ENCODE assay signal across 21 cellular contexts in the genomic region with DNA sequence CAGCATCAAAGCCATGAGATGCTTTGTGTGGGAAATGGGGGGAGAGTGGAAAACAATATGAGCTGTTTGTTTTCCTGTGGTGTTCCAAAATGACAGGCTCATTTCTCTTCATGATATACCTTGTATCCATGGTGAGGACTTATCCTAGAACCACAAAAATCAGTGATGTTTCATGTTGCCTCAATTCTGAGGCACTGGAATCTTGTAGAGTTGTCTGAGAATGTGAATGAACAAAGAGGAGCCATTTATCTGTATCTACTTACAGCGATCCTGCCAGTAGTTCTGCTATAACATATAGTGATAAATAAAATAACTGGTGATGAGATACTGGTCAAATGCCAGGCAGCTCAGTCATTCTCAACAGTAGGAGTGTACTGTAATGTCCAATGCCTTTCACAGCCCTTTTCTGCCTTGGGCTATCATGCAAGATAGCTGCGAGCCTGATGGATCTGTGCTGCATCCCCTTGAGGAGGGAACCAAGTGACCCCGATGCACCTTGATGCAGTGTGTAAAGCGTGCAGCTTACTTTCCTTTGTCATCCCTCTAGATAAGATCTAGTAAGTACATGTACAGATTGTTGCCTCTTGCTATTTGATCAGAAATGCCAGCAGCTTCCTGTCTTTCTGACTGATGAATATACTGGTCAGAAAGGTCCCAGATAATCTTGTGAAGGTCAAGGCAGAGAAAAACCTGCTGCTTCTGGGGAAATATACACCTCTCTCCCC. TPM values are rescaled to one million over a fixed set of nuclear protein-coding genes. Genes with fewer than 3 reads are reported as not detected.
DNase-seq lines count a peak whose midpoint lies in the region; ATAC-seq and TF ChIP-seq lines count a peak whose summit lies in the region.
"Had no signal": no experiment of that assay in that cellular context is flagged by ENCODE, and none has a peak within 500 bp of the region (broad histone marks: within the 10 kb centered on the region; RNA-seq: fewer than 3 reads in every experiment).

No MANE protein-coding gene starts in this region.

- TF ChIP-seq POLR2A in transverse colon (IDR thresholded peaks at IDR 0.05): no peak

- no peak for ATAC-seq in GM18868 (IDR thresholded peaks at IDR 0.05; ENCODE audit: unreplicated experiment)
- ATAC-seq: activated T-helper 17 cell treated with anti-CD3 and anti-CD28 coated beads, Interleukin-2, amount 50 U/mL, for 72 hours; CD8-positive, alpha-beta T cell; lower lobe of right lung had no signal

- TF ChIP-seq CTCF in coronary artery (IDR thresholded peaks at IDR 0.05) (no peak), transverse colon (IDR thresholded peaks at IDR 0.05) (no peak), RWPE1 (conservative IDR thresholded peaks at IDR 0.05; ENCODE audit: low read depth) (no peak), colonic mucosa (IDR thresholded peaks at IDR 0.05) (no peak)

- in situ Hi-C loops in transverse colon (cut with MboI; ENCODE audit: low pct_ligation_motif_present in 1 of 4, low pct_unique_long_range_greater_than_20kb in 1 of 4, low sequenced_read_pairs in 3 of 4): loop anchor here in 3 of 4 donors (25.0 kb wide), 1 partner anchor 364 kb away; a partner anchor contains a TSS

- H3K9ac ChIP-seq in colonic mucosa (ENCODE audit: low read depth in 2 of 2, low read length in 2 of 2): no peak overlapping the region
- H3K9ac ChIP-seq: KMS-11 had no signal

- TF ChIP-seq EP300 in transverse colon (IDR thresholded peaks at IDR 0.05; ENCODE audit: low read depth): no peak

- H3K9me3 ChIP-seq in transverse colon (no peaks in the 10 kb centered on the region), colonic mucosa (no peaks in the 10 kb centered on the region)
- H3K9me3 ChIP-seq: lower lobe of right lung had no signal

- H3K36me3 ChIP-seq in transverse colon: peaks cover 0 to 7% (median 0%) of the 10 kb centered on the region in 4 donors
- peaks cover 4% of the 10 kb centered on the region for H3K36me3 ChIP-seq in colonic mucosa
- H3K36me3 ChIP-seq: lower lobe of right lung had no signal

- intact Hi-C loops in transverse colon (cut with DNase I; ENCODE audit: low total_unique reads) (no loop called here), colonic mucosa (cut with DNase I) (no loop called here)

- peak; percentile 37 for DNase-seq in NCI-H82 (lab: John Stamatoyannopoulos, UW)
- DNase-seq in NCI-H82 treated with DMSO at 0.1 percent for 48 hours (lab: John Stamatoyannopoulos, UW; ENCODE audit: unreplicated experiment): no peak
- DNase-seq in coronary artery (ENCODE audit: low spot score): peak; percentile 33
- peak; percentile 23 to 32 for DNase-seq in lung microvascular endothelial cell (ENCODE audit: low read depth in 2 of 2)
- no peak for DNase-seq in transverse colon
- no peak for DNase-seq in RWPE1 (ENCODE audit: low spot score)
- DNase-seq in colonic mucosa: no peak
- DNase-seq: activated CD8-positive, alpha-beta memory T cell treated with anti-CD3 and anti-CD28 coated beads, Interleukin-2, amount 50 U/mL, for 48 hours; CD8-positive, alpha-beta T cell; central memory CD4-positive, alpha-beta T cell; DMS 273 treated with DMSO at 0.1 percent for 48 hours; foreskin melanocyte; GOT3; lower lobe of right lung; NCI-H1436 treated with DMSO at 0.1 percent for 48 hours; NCI-H2171; stimulated activated CD4-positive, alpha-beta T cell treated with anti-CD3 and anti-CD28 coated beads, Interleukin-2, amount 100 ng/mL, for 24 hours had no signal

- H3K4me3 ChIP-seq in coronary artery (no peak overlapping the region), transverse colon (no peak overlapping the region), colonic mucosa (no peak overlapping the region)
- H3K4me3 ChIP-seq: lower lobe of right lung had no signal

- H3K27ac ChIP-seq in coronary artery: no peak overlapping the region
- peak overlapping the region; percentile 24 to 72 (median 38) for H3K27ac ChIP-seq in transverse colon
- no peak overlapping the region for H3K27ac ChIP-seq in RWPE1
- no peak overlapping the region for H3K27ac ChIP-seq in colonic mucosa
- H3K27ac ChIP-seq: KMS-11, lower lobe of right lung had no signal

- POLR2A ChIA-PET in RWPE1 (lab: Yijun Ruan, JAX; ENCODE audit: low non-redundant PET): no interaction called here

- no peaks in the 10 kb centered on the region for H3K27me3 ChIP-seq in transverse colon
- no peaks in the 10 kb centered on the region for H3K27me3 ChIP-seq in colonic mucosa

- CTCF ChIA-PET in RWPE1 (lab: Yijun Ruan, JAX): interaction anchor here (0.7 kb wide), 1 partner anchor 721 kb away, joined by 3 read pairs; no protein-coding TSS in a partner anchor

- H3K4me1 ChIP-seq in transverse colon (peaks cover 0 to 11% (median 1%) of the 10 kb centered on the region in 4 donors), colonic mucosa (no peaks in the 10 kb centered on the region)
- H3K4me1 ChIP-seq: lower lobe of right lung had no signal

- WGBS in transverse colon (ENCODE audit: low coverage in 1 of 2), 2 donors: 88 to 90% methylated on average over 4 of the region's 4 CpGs

RNA-seq across cellular contexts. Expression of a gene that starts 52.8 kb away (rescaled TPM):
- 2.0 and 4.8 TPM in 2 replicates for total RNA-seq in lung microvascular endothelial cell
- 10 to 100 TPM; 20.6 to 60.5 (median 41.8) TPM for total RNA-seq in transverse colon
- 10 to 100 TPM; 55.4 to 71.4 TPM for total RNA-seq in colonic mucosa
- total RNA-seq: A172; CD8-positive, alpha-beta T cell had no signal

RNA-seq across cellular contexts. Expression of a gene that starts 54.0 kb away (rescaled TPM):
- total RNA-seq in lung microvascular endothelial cell (505 and 669 TPM in 2 replicates), transverse colon (10 to 100 TPM; 22.4 to 96.2 (median 59.7) TPM), colonic mucosa (100 to 1,000 TPM; 117 to 164 TPM)

Comparison
In these comparisons a context has a peak if more than half of its experiments do, and no peak if none do; other contexts are left out.
1. DNase-seq: peak in NCI-H82 (single experiment), coronary artery (single experiment) and lung microvascular endothelial cell (2 of 2); none in NCI-H82 treated with DMSO at 0.1 percent for 48 hours (single experiment), transverse colon (single experiment), RWPE1 (single experiment) and colonic mucosa (single experiment).
2. H3K27ac ChIP-seq: peak in transverse colon (4 of 4); none in coronary artery (0 of 2), RWPE1 (single experiment) and colonic mucosa (single experiment).